Comparison of ENCODE assay signal across 27 cellular contexts in genomic region chr11:23022854-23023253, GRCh38.
DNase-seq lines count a peak whose midpoint lies in the region; ATAC-seq, FAIRE-seq and TF ChIP-seq lines count a peak whose summit lies in the region.
"Had no signal": no experiment of that assay in that cellular context is flagged by ENCODE, and none has a peak within 500 bp of the region (broad histone marks: within the 10 kb centered on the region; RNA-seq: fewer than 3 reads in every experiment).

No MANE protein-coding gene starts in this region.

- H3K14ac ChIP-seq in H1 (ENCODE audit: insufficient read length), result no peak overlapping the region
- H3K14ac ChIP-seq in neuronal stem cell (ENCODE audit: low read length), result no peak overlapping the region

- no peak overlapping the region for H2BK5ac ChIP-seq in H1 (ENCODE audit: low read depth, low read length)
- H2BK5ac ChIP-seq in mesendoderm (ENCODE audit: low read length), result no peak overlapping the region
- H2BK5ac ChIP-seq in neuronal stem cell (ENCODE audit: low read length), result no peak overlapping the region

- H3K9ac ChIP-seq in H1 (replicated peaks in 1 of 4; ENCODE audit: extremely low read depth in 1 of 4, low read depth in 3 of 4, low read length in 3 of 4) (no peak overlapping the region), mesendoderm (ENCODE audit: low read length) (no peak overlapping the region), neuronal stem cell (ENCODE audit: low read depth, low read length, poor library complexity) (no peak overlapping the region)

- no peak overlapping the region for H4K5ac ChIP-seq in H1 (ENCODE audit: insufficient read length, low read depth, low read length)
- no peak overlapping the region for H4K5ac ChIP-seq in mesendoderm (ENCODE audit: low read length)

- H3K9me2 ChIP-seq in GM23338 (ENCODE audit: insufficient read depth), result 0 out of 2 replicates have a peak, but pooled peaks cover 7% of the 10 kb centered on the region

- no peak overlapping the region for H3K18ac ChIP-seq in H1 (ENCODE audit: extremely low read depth, low read length)
- H3K18ac ChIP-seq in mesendoderm (ENCODE audit: low read length), result no peak overlapping the region
- H3K18ac ChIP-seq in neuronal stem cell (ENCODE audit: low read length), result no peak overlapping the region

- H2BK120ac ChIP-seq in H1 (replicated peaks; ENCODE audit: low read depth, low read length), result no peak overlapping the region
- peak overlapping the region; percentile 55 for H2BK120ac ChIP-seq in mesendoderm (ENCODE audit: low read depth, low read length)
- no peak overlapping the region for H2BK120ac ChIP-seq in neuronal stem cell (ENCODE audit: low read depth, low read length)

- no peaks in the 10 kb centered on the region for H3K23me2 ChIP-seq in H1 (ENCODE audit: low read depth, low read length)

- no peaks in the 10 kb centered on the region for H3K27me3 Mint-ChIP-seq in GM23338 (ENCODE audit: insufficient read depth, low read depth, poor library complexity)
- no peaks in the 10 kb centered on the region for H3K27me3 Mint-ChIP-seq in progenitor cell of endocrine pancreas
- H3K27me3 Mint-ChIP-seq: T-cell had no signal

- H4K20me1 ChIP-seq in GM23338 (replicated peaks; ENCODE audit: insufficient read depth) (no peaks in the 10 kb centered on the region), H1 (replicated peaks in 1 of 2; ENCODE audit: control insufficient read depth in 1 of 2, insufficient read depth in 2 of 2, low read length in 2 of 2) (no peaks in the 10 kb centered on the region)

- H3K4me3 ChIP-seq in GM23338 (no peak overlapping the region), H1 (ENCODE audit: extremely low read depth in 1 of 4, insufficient read depth in 2 of 4, low read depth in 3 of 4, low read length in 4 of 4) (no peak overlapping the region), mesendoderm (ENCODE audit: low read length) (no peak overlapping the region), neuronal stem cell (ENCODE audit: low read length in 2 of 2) (no peak overlapping the region)
- H3K4me3 ChIP-seq: K562, SJSA1 had no signal

- H2AFZ ChIP-seq in GM23338 (peak overlapping the region; percentile 67; the same call in 1 of the 2 replicates), H1 (ENCODE audit: low read length) (peak overlapping the region; percentile 66; the same call in 1 of the 2 replicates), neuronal stem cell (ENCODE audit: low read length) (no peak overlapping the region)

- H2AK5ac ChIP-seq in H1 (ENCODE audit: low read depth, low read length) (no peak overlapping the region), mesendoderm (ENCODE audit: low read length) (no peak overlapping the region), neuronal stem cell (ENCODE audit: low read depth, low read length) (no peak overlapping the region)

- TF ChIP-seq CTCF in GM23338 (conservative IDR thresholded peaks at IDR 0.05; ENCODE audit: low read depth in 2 of 2), result no peak
- TF ChIP-seq CTCF in H1 (IDR thresholded peaks at IDR 0.05; ENCODE audit: control extremely low read depth in 1 of 3, insufficient read depth in 1 of 3, low read depth in 1 of 3, low read length in 3 of 3), result no peak
- no peak for TF ChIP-seq CTCF in progenitor cell of endocrine pancreas (IDR thresholded peaks at IDR 0.05; ENCODE audit: unreplicated experiment)

- H3K36me3 Mint-ChIP-seq in GM23338 (ENCODE audit: low read depth), result no peaks in the 10 kb centered on the region
- no peaks in the 10 kb centered on the region for H3K36me3 Mint-ChIP-seq in progenitor cell of endocrine pancreas (ENCODE audit: insufficient read depth)
- H3K36me3 Mint-ChIP-seq: CD8-positive, alpha-beta T cell; T-cell had no signal

- H3K79me1 ChIP-seq in H1 (ENCODE audit: low read depth, low read length), result no peaks in the 10 kb centered on the region
- H3K79me1 ChIP-seq in mesendoderm (ENCODE audit: low read length), result no peaks in the 10 kb centered on the region
- H3K79me1 ChIP-seq in neuronal stem cell (ENCODE audit: low read depth, low read length), result no peaks in the 10 kb centered on the region

- H4K8ac ChIP-seq in H1 (ENCODE audit: extremely low read depth, insufficient read depth, low read length) (no peak overlapping the region), mesendoderm (ENCODE audit: low read depth, low read length) (no peak overlapping the region), neuronal stem cell (ENCODE audit: low read depth, low read length) (no peak overlapping the region)

- no peak for TF ChIP-seq POLR2A in H1 (IDR thresholded peaks at IDR 0.05; ENCODE audit: control extremely low read depth in 1 of 2, low read depth in 2 of 2, low read length in 2 of 2)

- H3K27me3 ChIP-seq in GM23338 (ENCODE audit: insufficient read depth) (no peaks in the 10 kb centered on the region), H1 (replicated peaks in 1 of 4; ENCODE audit: control insufficient read depth in 3 of 4, extremely low read depth in 1 of 4, insufficient read depth in 3 of 4, low read length in 3 of 4) (no peaks in the 10 kb centered on the region), mesendoderm (ENCODE audit: insufficient read depth, low read length, poor library complexity) (no peaks in the 10 kb centered on the region), neuronal stem cell (ENCODE audit: control insufficient read depth in 3 of 3, insufficient read depth in 3 of 3, low read depth in 1 of 3, low read length in 3 of 3) (no peaks in the 10 kb centered on the region)
- H3K27me3 ChIP-seq: SJSA1 had no signal

- H3K9me3 ChIP-seq in H1 (ENCODE audit: insufficient read depth in 2 of 2, low read depth in 1 of 2, low read length in 1 of 2) (no peaks in the 10 kb centered on the region), neuronal stem cell (replicated peaks in 1 of 2; ENCODE audit: control insufficient read depth in 2 of 2, insufficient read depth in 1 of 2, low read depth in 1 of 2, low read length in 2 of 2) (no peaks in the 10 kb centered on the region)
- H3K9me3 ChIP-seq: Caco-2, SJSA1 had no signal

- no peaks in the 10 kb centered on the region for H3K79me2 ChIP-seq in GM23338 (replicated peaks; ENCODE audit: insufficient read depth)
- no peaks in the 10 kb centered on the region for H3K79me2 ChIP-seq in H1 (ENCODE audit: control insufficient read depth in 1 of 2, insufficient read depth in 2 of 2, low read length in 2 of 2)
- no peaks in the 10 kb centered on the region for H3K79me2 ChIP-seq in mesendoderm (ENCODE audit: control insufficient read depth, insufficient read depth, low read length)

- H3K27ac ChIP-seq in GM23338 (ENCODE audit: low read depth) (no peak overlapping the region), H1 (ENCODE audit: low read depth, low read length) (no peak overlapping the region), mesendoderm (ENCODE audit: low read depth, low read length) (no peak overlapping the region), neuronal stem cell (replicated peaks; ENCODE audit: low read length) (no peak overlapping the region)
- H3K27ac ChIP-seq: HL-60, SJSA1 had no signal

- CTCF ChIA-PET in H1 (lab: Charles Lee; ENCODE audit: partially characterized antibody), result interaction anchor here (0.6 to 3.4 kb wide), 10 partner anchors 12 to 1805 kb away, joined by 3 to 14 read pairs (median 4); no protein-coding TSS in a partner anchor

- H2BK12ac ChIP-seq in H1 (ENCODE audit: low read depth, low read length) (no peak overlapping the region), neuronal stem cell (ENCODE audit: low read length) (no peak overlapping the region)

- no peak for FAIRE-seq in H1 (lab: Jason Lieb, UNC)
- FAIRE-seq: K562 had no signal

- H3K4ac ChIP-seq in H1 (replicated peaks; ENCODE audit: insufficient read length, low read depth, low read length), result no peak overlapping the region
- H3K4ac ChIP-seq in mesendoderm (ENCODE audit: low read depth, low read length), result peak overlapping the region; percentile 68
- no peak overlapping the region for H3K4ac ChIP-seq in neuronal stem cell (ENCODE audit: low read length)

- no peak overlapping the region for H3K4me3 Mint-ChIP-seq in GM23338
- no peak overlapping the region for H3K4me3 Mint-ChIP-seq in progenitor cell of endocrine pancreas (ENCODE audit: low read depth)
- H3K4me3 Mint-ChIP-seq: CD8-positive, alpha-beta T cell; T-cell had no signal

- H3K9me3 Mint-ChIP-seq in GM23338, result no peaks in the 10 kb centered on the region
- H3K9me3 Mint-ChIP-seq in progenitor cell of endocrine pancreas (ENCODE audit: low read depth), result no peaks in the 10 kb centered on the region
- H3K9me3 Mint-ChIP-seq: CD8-positive, alpha-beta T cell; T-cell had no signal

- 92% methylated on average over 3 of the region's 3 CpGs; no CpG with 5 or more reads in 1 of the 2 experiments for WGBS in H1 (ENCODE audit: extremely low coverage in 1 of 2, insufficient coverage in 1 of 2, insufficient read length in 1 of 2, insufficient replicate concordance in 2 of 2, low coverage in 1 of 2, low lambda C conversion rate in 2 of 2, missing lambda C conversion rate in 1 of 2), 2 experiments
- no CpG with 5 or more reads among the region's 3 CpGs for WGBS in mesendoderm (ENCODE audit: extremely low coverage, insufficient coverage, low lambda C conversion rate)
- no CpG with 5 or more reads among the region's 3 CpGs for WGBS in neuronal stem cell (ENCODE audit: extremely low coverage in 2 of 2, insufficient read length in 2 of 2, insufficient replicate concordance in 1 of 2), 2 donors

- no peak for TF ChIP-seq RAD21 in H1 (IDR thresholded peaks at IDR 0.05 in 1 of 2, conservative IDR thresholded peaks at IDR 0.05 in 1 of 2; ENCODE audit: low read depth in 2 of 2, low read length in 2 of 2)

- peak overlapping the region; percentile 42; the same call in 1 of the 2 replicates for H3K27ac Mint-ChIP-seq in GM23338
- no peak overlapping the region for H3K27ac Mint-ChIP-seq in progenitor cell of endocrine pancreas
- H3K27ac Mint-ChIP-seq: CD8-positive, alpha-beta T cell; T-cell had no signal

- H3K4me1 Mint-ChIP-seq in GM23338 (peaks cover 7% of the 10 kb centered on the region; the same call in 2 of the 3 replicates), progenitor cell of endocrine pancreas (ENCODE audit: low read depth) (peaks cover 7% of the 10 kb centered on the region)

- H3K23ac ChIP-seq in H1 (ENCODE audit: insufficient read length) (no peak overlapping the region), mesendoderm (ENCODE audit: low read length) (no peak overlapping the region), neuronal stem cell (ENCODE audit: low read depth, low read length, poor library complexity) (no peak overlapping the region)

- DNase-seq in GM23338 (ENCODE audit: low spot score) (no peak), H1 (ENCODE audit: low read depth in 1 of 2, low spot score in 2 of 2) (no peak), mesendoderm (no peak), neuronal stem cell (ENCODE audit: low spot score) (no peak), EL (no peak), progenitor cell of endocrine pancreas (ENCODE audit: low spot score, unreplicated experiment) (no peak), NCI-H2227 (lab: John Stamatoyannopoulos, UW; ENCODE audit: unreplicated experiment) (no peak)
- DNase-seq: C1 segment of cervical spinal cord; Caco-2; CD8-positive, alpha-beta T cell; GF-D8; Kasumi-1; NCI-H1092 treated with DMSO at 0.1 percent for 48 hours; NCI-H1436; NCI-H187; NCI-H2081 treated with DMSO at 0.1 percent for 48 hours; NCI-H2171; NCI-H524; NCI-H748 treated with DMSO at 0.1 percent for 48 hours; Right ventricle myocardium superior; RPMI8226; T-cell had no signal

- no peak overlapping the region for H2BK15ac ChIP-seq in H1 (ENCODE audit: low read length)
- H2BK15ac ChIP-seq in mesendoderm (replicated peaks; ENCODE audit: low read depth), result no peak overlapping the region
- no peak overlapping the region for H2BK15ac ChIP-seq in neuronal stem cell (ENCODE audit: low read length)

- POLR2A ChIA-PET in H1 (lab: Charles Lee; ENCODE audit: partially characterized antibody), result no interaction called here

- H3K4me1 ChIP-seq in GM23338 (ENCODE audit: insufficient read depth) (no peaks in the 10 kb centered on the region), H1 (replicated peaks in 1 of 4; ENCODE audit: control insufficient read depth in 3 of 4, insufficient read depth in 4 of 4, low read length in 3 of 4) (no peaks in the 10 kb centered on the region), mesendoderm (ENCODE audit: control insufficient read depth, low read depth, low read length) (no peaks in the 10 kb centered on the region), neuronal stem cell (ENCODE audit: control insufficient read depth in 2 of 2, insufficient read depth in 1 of 2, low read depth in 1 of 2, low read length in 2 of 2) (no peaks in the 10 kb centered on the region)
- H3K4me1 ChIP-seq: Caco-2, SJSA1 had no signal

- H3K36me3 ChIP-seq in GM23338 (ENCODE audit: insufficient read depth) (no peaks in the 10 kb centered on the region), H1 (ENCODE audit: control insufficient read depth in 2 of 4, insufficient read depth in 4 of 4, low read length in 3 of 4) (no peaks in the 10 kb centered on the region), mesendoderm (ENCODE audit: control insufficient read depth, insufficient read depth, low read length) (no peaks in the 10 kb centered on the region), neuronal stem cell (replicated peaks in 1 of 2; ENCODE audit: control insufficient read depth in 2 of 2, insufficient read depth in 2 of 2, low read length in 2 of 2) (no peaks in the 10 kb centered on the region)
- H3K36me3 ChIP-seq: SJSA1 had no signal

- no peak overlapping the region for H3K4me2 ChIP-seq in GM23338
- no peak overlapping the region for H3K4me2 ChIP-seq in H1 (ENCODE audit: insufficient read depth in 1 of 2, low read depth in 2 of 2, low read length in 2 of 2)
- H3K4me2 ChIP-seq in mesendoderm (ENCODE audit: low read length), result no peak overlapping the region
- no peak overlapping the region for H3K4me2 ChIP-seq in neuronal stem cell (ENCODE audit: insufficient read depth, low read length, poor library complexity, severe bottlenecking)

- H4K91ac ChIP-seq in H1 (replicated peaks; ENCODE audit: insufficient read length, low read length) (no peak overlapping the region), neuronal stem cell (ENCODE audit: low read depth, low read length, poor library complexity) (no peak overlapping the region)

- no peak for TF ChIP-seq EP300 in H1 (IDR thresholded peaks at IDR 0.05; ENCODE audit: borderline replicate concordance in 1 of 2, low read depth in 2 of 2, low read length in 2 of 2)

- no peak for ATAC-seq in GM23338
- peak; percentile 5 for ATAC-seq in HG03354 (IDR thresholded peaks at IDR 0.05; ENCODE audit: poor library complexity, severe bottlenecking, unreplicated experiment)
- ATAC-seq: CD8-positive, alpha-beta T cell; HCT116; K562; T-cell had no signal

- H3K56ac ChIP-seq in H1 (replicated peaks; ENCODE audit: insufficient read length, low read depth, low read length), result no peak overlapping the region
- no peak overlapping the region for H3K56ac ChIP-seq in mesendoderm (ENCODE audit: low read length)

- H3F3A ChIP-seq in GM23338 (replicated peaks; ENCODE audit: low read depth), result no peaks in the 10 kb centered on the region

- no peak overlapping the region for H2BK20ac ChIP-seq in H1 (ENCODE audit: low read length)
